ENCODE assay signal across 16 cellular contexts in the genomic region with DNA sequence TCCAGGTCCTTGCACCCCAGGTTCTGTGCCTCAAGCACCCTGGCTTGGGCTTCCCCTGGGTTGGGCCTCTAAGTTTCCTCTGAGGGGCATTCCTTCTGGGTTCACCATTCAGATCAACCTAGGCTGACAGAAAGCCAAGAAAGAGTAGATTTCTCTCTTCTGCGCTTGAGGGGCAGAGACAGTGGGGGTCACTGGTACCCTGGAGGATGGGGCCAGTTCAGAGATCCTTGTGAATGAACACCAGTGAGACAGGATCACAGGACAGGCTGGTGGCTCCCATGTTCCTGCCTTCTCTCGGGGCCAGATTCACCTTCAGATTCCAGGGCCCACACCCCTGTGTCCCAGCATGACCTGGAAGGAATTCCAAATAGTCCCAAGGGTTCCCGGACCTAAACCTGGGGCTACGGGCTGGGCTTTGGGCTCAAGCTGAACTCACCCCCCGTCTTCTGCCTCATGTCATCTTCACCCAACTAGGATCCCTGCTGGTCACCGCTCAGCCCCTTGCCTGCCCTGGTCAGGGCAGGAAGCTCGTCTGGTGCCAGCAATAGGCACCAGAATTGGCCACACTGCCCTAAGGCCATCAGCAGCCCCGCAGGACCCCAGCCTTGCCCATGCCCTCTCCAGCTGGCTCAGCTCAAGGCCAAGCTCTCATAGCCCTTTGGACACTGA.
DNase-seq lines count a peak whose midpoint lies in the region; ATAC-seq and TF ChIP-seq lines count a peak whose summit lies in the region.
"Had no signal": no experiment of that assay in that cellular context is flagged by ENCODE, and none has a peak within 500 bp of the region (broad histone marks: within the 10 kb centered on the region; RNA-seq: fewer than 3 reads in every experiment).

No MANE protein-coding gene starts in this region.

- H3F3A ChIP-seq in neural progenitor cell (ENCODE audit: low read depth), result no peaks in the 10 kb centered on the region

- no peaks in the 10 kb centered on the region for H3K27me3 ChIP-seq in BLaER1
- H3K27me3 ChIP-seq in neural progenitor cell, result no peaks in the 10 kb centered on the region

- H3K9ac ChIP-seq in BLaER1, result peak overlapping the region; percentile 54; the same call in 1 of the 2 replicates
- no peak overlapping the region for H3K9ac ChIP-seq in neural progenitor cell
- H3K9ac ChIP-seq: GM23248 had no signal

- H4K20me1 ChIP-seq in BLaER1 (no peaks in the 10 kb centered on the region), neural progenitor cell (ENCODE audit: low read depth) (no peaks in the 10 kb centered on the region)

- H3K4me2 ChIP-seq in BLaER1 (peak overlapping the region; percentile 75), neural progenitor cell (no peak overlapping the region)

- H3K27me3 Mint-ChIP-seq in neural crest cell (ENCODE audit: low read depth), result no peaks in the 10 kb centered on the region
- peaks cover 3% of the 10 kb centered on the region for H3K27me3 Mint-ChIP-seq in neural progenitor cell (ENCODE audit: insufficient read depth, low read depth)

- H3K27ac Mint-ChIP-seq in neural crest cell (ENCODE audit: unreplicated experiment) (peak overlapping the region; percentile 81), neural progenitor cell (no peak overlapping the region)
- H3K27ac Mint-ChIP-seq: CD8-positive, alpha-beta T cell had no signal

- no peak overlapping the region for H2AFZ ChIP-seq in neural progenitor cell (replicated peaks)
- H2AFZ ChIP-seq: GM23248 had no signal

- H3K4me3 ChIP-seq in BLaER1, result no peak overlapping the region
- no peak overlapping the region for H3K4me3 ChIP-seq in neural progenitor cell
- H3K4me3 ChIP-seq: GM23248, HAP-1, K562 had no signal

- H3K27ac ChIP-seq in BLaER1 (peak overlapping the region; percentile 72), neural progenitor cell (no peak overlapping the region)
- H3K27ac ChIP-seq: GM23248 had no signal

- H3K36me3 ChIP-seq in BLaER1, result no peaks in the 10 kb centered on the region
- no peaks in the 10 kb centered on the region for H3K36me3 ChIP-seq in neural progenitor cell
- H3K36me3 ChIP-seq: HAP-1 had no signal

- TF ChIP-seq CTCF in neural crest cell (conservative IDR thresholded peaks at IDR 0.05) (no peak), neural progenitor cell (IDR thresholded peaks at IDR 0.05) (no peak)

- H3K4me1 ChIP-seq in BLaER1 (peaks cover 23% of the 10 kb centered on the region), neural progenitor cell (no peaks in the 10 kb centered on the region)
- H3K4me1 ChIP-seq: HAP-1 had no signal

- H3K9me3 ChIP-seq in BLaER1, result no peaks in the 10 kb centered on the region
- no peaks in the 10 kb centered on the region for H3K9me3 ChIP-seq in neural progenitor cell (ENCODE audit: low read depth)

- no peak for ATAC-seq in GM18907 (IDR thresholded peaks at IDR 0.05; ENCODE audit: unreplicated experiment)
- ATAC-seq: CD8-positive, alpha-beta T cell; K562 had no signal

- H3K36me3 Mint-ChIP-seq in neural crest cell (ENCODE audit: low read depth), result no peaks in the 10 kb centered on the region
- H3K36me3 Mint-ChIP-seq in neural progenitor cell, result no peaks in the 10 kb centered on the region
- H3K36me3 Mint-ChIP-seq: CD8-positive, alpha-beta T cell had no signal

- H3K79me2 ChIP-seq in neural progenitor cell (ENCODE audit: low read depth), result no peaks in the 10 kb centered on the region

- H3K9me3 Mint-ChIP-seq in neural crest cell (peaks cover 9% of the 10 kb centered on the region), neural progenitor cell (peaks cover 2% of the 10 kb centered on the region)
- H3K9me3 Mint-ChIP-seq: CD8-positive, alpha-beta T cell had no signal

- H3K4me1 Mint-ChIP-seq in neural crest cell (no peaks in the 10 kb centered on the region), neural progenitor cell (peaks cover 3% of the 10 kb centered on the region)

- DNase-seq in GM03348 (ENCODE audit: low spot score) (peak; percentile 6), cerebellum (ENCODE audit: low spot score) (peak; percentile 35), neural crest cell (ENCODE audit: low read depth, low spot score) (no peak), iPS-NIHi7 (ENCODE audit: extremely low spot score) (no peak), neural progenitor cell (ENCODE audit: low spot score) (no peak)
- DNase-seq: ACHN; AML-193; Calu3; CD8-positive, alpha-beta T cell; DMS79 treated with DMSO at 0.1 percent for 48 hours; GM23248; IMR-90 had no signal

- no peak overlapping the region for H3K4me3 Mint-ChIP-seq in neural crest cell
- no peak overlapping the region for H3K4me3 Mint-ChIP-seq in neural progenitor cell
- H3K4me3 Mint-ChIP-seq: CD8-positive, alpha-beta T cell had no signal

Comparison
In these comparisons a context has a peak if more than half of its experiments do, and no peak if none do; other contexts are left out.
1. DNase-seq: peak in GM03348 (single experiment) and cerebellum (single experiment); none in neural crest cell (single experiment), iPS-NIHi7 (single experiment) and neural progenitor cell (single experiment).